In genomic region chr2:220365023-220365422, GRCh38 we compare ENCODE assay signal across 24 cellular contexts.
DNase-seq lines count a peak whose midpoint lies in the region; ATAC-seq and TF ChIP-seq lines count a peak whose summit lies in the region.
"Had no signal": no experiment of that assay in that cellular context is flagged by ENCODE, and none has a peak within 500 bp of the region (broad histone marks: within the 10 kb centered on the region; RNA-seq: fewer than 3 reads in every experiment).

No MANE protein-coding gene starts in this region.

- H3K9ac ChIP-seq in IMR-90 (ENCODE audit: low read depth, low read length), result no peak overlapping the region

- no peak overlapping the region for H2AK5ac ChIP-seq in IMR-90 (ENCODE audit: low read depth, low read length)

- H3K4me2 ChIP-seq in IMR-90 (ENCODE audit: low read depth, low read length), result no peak overlapping the region

- no peak overlapping the region for H3K4ac ChIP-seq in IMR-90 (ENCODE audit: low read depth, low read length)

- POLR2A ChIA-PET in IMR-90 (lab: Charles Lee; ENCODE audit: unreplicated experiment), result no interaction called here

- H3K4me3 ChIP-seq in AG10803 (ENCODE audit: low read length) (no peak overlapping the region), IMR-90 (ENCODE audit: insufficient read depth, low read depth, low read length) (no peak overlapping the region), brain microvascular endothelial cell (ENCODE audit: low read depth, low read length) (no peak overlapping the region), spleen (no peak overlapping the region), H7 (ENCODE audit: insufficient read depth, low read depth, low read length) (no peak overlapping the region)
- H3K4me3 ChIP-seq: dorsolateral prefrontal cortex, heart left ventricle, left ventricle myocardium inferior, sigmoid colon, thyroid gland had no signal

- WGBS in IMR-90 (ENCODE audit: extremely low coverage in 2 of 2, insufficient read length in 1 of 2), 2 experiments, result no CpG with 5 or more reads among the region's 2 CpGs
- WGBS in spleen, 5 donors, result 72 to 79% (median 78%) methylated on average over 2 of the region's 2 CpGs

- no peaks in the 10 kb centered on the region for H3K79me1 ChIP-seq in IMR-90 (ENCODE audit: low read depth in 1 of 2, low read length in 2 of 2)

- H3K4me1 ChIP-seq in IMR-90 (ENCODE audit: control insufficient read depth, insufficient read depth, low read length) (no peaks in the 10 kb centered on the region), spleen (no peaks in the 10 kb centered on the region)
- H3K4me1 ChIP-seq: heart left ventricle, left ventricle myocardium inferior, thyroid gland had no signal

- peaks cover 2% of the 10 kb centered on the region; the same call in 1 of the 2 replicates for H3K9me3 ChIP-seq in IMR-90 (ENCODE audit: control insufficient read depth, insufficient read depth, low read length)
- peaks cover 0 to 9% (median 3%) of the 10 kb centered on the region in 8 donors for H3K9me3 ChIP-seq in spleen
- H3K9me3 ChIP-seq: sigmoid colon, thyroid gland had no signal

- TF ChIP-seq CTCF in AG10803 (conservative IDR thresholded peaks at IDR 0.05; ENCODE audit: low read length) (no peak), IMR-90 (conservative IDR thresholded peaks at IDR 0.05; ENCODE audit: low read depth, low read length) (no peak), brain microvascular endothelial cell (IDR thresholded peaks at IDR 0.05; ENCODE audit: low read depth, low read length, missing control alignments) (no peak), spleen (IDR thresholded peaks at IDR 0.05 in 8 of 11, conservative IDR thresholded peaks at IDR 0.05 in 3 of 11) (no peak)

- TF ChIP-seq POLR2A in IMR-90 (IDR thresholded peaks at IDR 0.05; ENCODE audit: low read depth, low read length), result no peak
- TF ChIP-seq POLR2A in spleen (IDR thresholded peaks at IDR 0.05), result no peak

- CTCF ChIA-PET in IMR-90 (lab: Yijun Ruan, JAX), result interaction anchor here (3.2 kb wide), 1 partner anchor 13 kb away, joined by 11 read pairs; no protein-coding TSS in a partner anchor

- H3K9me1 ChIP-seq in IMR-90 (ENCODE audit: insufficient read depth, low read length), result no peaks in the 10 kb centered on the region

- H3K27me3 ChIP-seq in IMR-90 (ENCODE audit: control insufficient read depth, insufficient read depth, low read length) (no peaks in the 10 kb centered on the region), brain microvascular endothelial cell (replicated peaks) (no peaks in the 10 kb centered on the region), spleen (replicated peaks in 1 of 7) (no peaks in the 10 kb centered on the region), H7 (ENCODE audit: control insufficient read depth, insufficient read depth, low read length) (no peaks in the 10 kb centered on the region)
- H3K27me3 ChIP-seq: dorsolateral prefrontal cortex, heart left ventricle, sigmoid colon, thyroid gland had no signal

- no peak overlapping the region for H3K14ac ChIP-seq in IMR-90 (replicated peaks; ENCODE audit: low read depth, low read length)

- dilution Hi-C loops in IMR-90 (cut with HindIII; ENCODE audit: low sequenced_read_pairs, unreplicated experiment), result no loop called here

- peak; percentile 49 for ATAC-seq in IMR-90 (ENCODE audit: low read depth)
- ATAC-seq: activated CD8-positive, alpha-beta memory T cell treated with anti-CD3 and anti-CD28 coated beads, Interleukin-2, amount 10 ng/mL, durations not matched to agents 7 days and 5 days had no signal

- no peak overlapping the region for H2BK20ac ChIP-seq in IMR-90 (ENCODE audit: low read depth, low read length)

- H4K5ac ChIP-seq in IMR-90 (ENCODE audit: low read depth, low read length), result no peak overlapping the region

- H4K20me1 ChIP-seq in IMR-90 (ENCODE audit: insufficient read depth, low read length), result no peaks in the 10 kb centered on the region

- H2AFZ ChIP-seq in IMR-90 (replicated peaks; ENCODE audit: low read length, poor library complexity), result no peak overlapping the region

- H3K18ac ChIP-seq in IMR-90 (ENCODE audit: low read depth, low read length), result no peak overlapping the region

- no peak overlapping the region for H2BK15ac ChIP-seq in IMR-90 (ENCODE audit: low read depth, low read length)

- H2AK9ac ChIP-seq in IMR-90 (replicated peaks; ENCODE audit: low read depth, low read length, poor library complexity), result no peak overlapping the region

- in situ Hi-C loops in IMR-90 (cut with MboI; ENCODE audit: low sequenced_read_pairs) (no loop called here), brain microvascular endothelial cell (cut with HindIII; ENCODE audit: low pct_ligation_motif_present, low sequenced_read_pairs) (no loop called here)

- no peak overlapping the region for H2BK5ac ChIP-seq in IMR-90 (ENCODE audit: low read depth, low read length, poor library complexity, severe bottlenecking)

- H3K56ac ChIP-seq in IMR-90 (ENCODE audit: extremely low read depth, insufficient read depth, low read length), result no peak overlapping the region

- no peak overlapping the region for H4K91ac ChIP-seq in IMR-90 (ENCODE audit: insufficient read depth, low read depth, low read length)

- DNase-seq in AG10803 (ENCODE audit: low read depth), result peak; percentile 82
- DNase-seq in IMR-90, result peak; percentile 60
- peak; percentile 7 for DNase-seq in brain microvascular endothelial cell
- DNase-seq in fibroblast of the conjunctiva (ENCODE audit: low read depth), result peak; percentile 49
- DNase-seq in stimulated activated CD4-positive, alpha-beta T cell treated with anti-CD3 and anti-CD28 coated beads, Interleukin-2, amount 100 ng/mL, for 48 hours, result no peak
- no peak for DNase-seq in spleen
- no peak for DNase-seq in middle frontal gyrus (ENCODE audit: extremely low spot score, low spot score)
- DNase-seq in H7, result no peak
- DNase-seq: activated CD4-positive, alpha-beta T cell treated with anti-CD3 and anti-CD28 coated beads for 48 hours; activated CD8-positive, alpha-beta memory T cell treated with anti-CD3 and anti-CD28 coated beads, Interleukin-2, amount 10 ng/mL, durations not matched to agents 7 days and 5 days; activated naive CD8-positive, alpha-beta T cell treated with anti-CD3 and anti-CD28 coated beads for 36 hours; CD4-positive, alpha-beta memory T cell; DMS153; dorsolateral prefrontal cortex; GF-D8; heart left ventricle; Kasumi-1; left ventricle myocardium inferior; NCI-H1105; NCI-H524 treated with DMSO at 0.1 percent for 48 hours; posterior cingulate gyrus; sigmoid colon; stimulated activated naive CD4-positive, alpha-beta T cell; thyroid gland had no signal

- TF ChIP-seq RAD21 in IMR-90 (IDR thresholded peaks at IDR 0.05; ENCODE audit: low read length), result no peak

- H3K36me3 ChIP-seq in IMR-90 (ENCODE audit: control insufficient read depth, insufficient read depth, low read length) (no peaks in the 10 kb centered on the region), brain microvascular endothelial cell (replicated peaks) (no peaks in the 10 kb centered on the region), spleen (no peaks in the 10 kb centered on the region), H7 (replicated peaks; ENCODE audit: control insufficient read depth, insufficient read depth, low read length) (no peaks in the 10 kb centered on the region)
- H3K36me3 ChIP-seq: heart left ventricle, left ventricle myocardium inferior, sigmoid colon, thyroid gland had no signal

- BruUV-seq in IMR-90 (replicated peaks; lab: Mats Ljungman, UMichigan), result no TSS peak

- intact Hi-C loops in IMR-90 (cut with micrococcal nuclease) (no loop called here), spleen (cut with DNase I; ENCODE audit: low total_unique reads) (no loop called here)

- no peak overlapping the region for H4K8ac ChIP-seq in IMR-90 (ENCODE audit: low read depth in 2 of 2, low read length in 2 of 2)

- no peak overlapping the region for H3K23ac ChIP-seq in IMR-90 (ENCODE audit: low read depth, low read length)

- H3K27ac ChIP-seq in IMR-90 (ENCODE audit: insufficient read depth, low read length) (no peak overlapping the region), brain microvascular endothelial cell (no peak overlapping the region), spleen (no peak overlapping the region)
- H3K27ac ChIP-seq: dorsolateral prefrontal cortex, heart left ventricle, left ventricle myocardium inferior, sigmoid colon, thyroid gland had no signal

- H2BK120ac ChIP-seq in IMR-90 (ENCODE audit: low read depth, low read length), result no peak overlapping the region

TF ChIP-seq in IMR-90, 13 proteins besides CTCF, POLR2A, EP300 and RAD21:
- no peak for TF ChIP-seq RFX5 (IDR thresholded peaks at IDR 0.05; ENCODE audit: low read depth, low read length)

Comparison
In these comparisons a context has a peak if more than half of its experiments do, and no peak if none do; other contexts are left out.
1. DNase-seq: peak in AG10803 (single experiment), IMR-90 (single experiment), brain microvascular endothelial cell (single experiment) and fibroblast of the conjunctiva (single experiment); none in stimulated activated CD4-positive, alpha-beta T cell treated with anti-CD3 and anti-CD28 coated beads, Interleukin-2, amount 100 ng/mL, for 48 hours (0 of 2), spleen (single experiment), middle frontal gyrus (single experiment) and H7 (single experiment).